ENCODE assay signal across 2 cellular contexts in genomic region chr17:80857721-80858171, GRCh38.
TF ChIP-seq lines count a peak whose summit lies in the region.

No MANE protein-coding gene starts in this region.

TF ChIP-seq in endothelial cell of umbilical vein, 7 proteins besides CTCF, POLR2A, EP300 and RAD21 (continued from another document):
- TF ChIP-seq JUN (IDR thresholded peaks at IDR 0.05; ENCODE audit: borderline replicate concordance, insufficient read depth, insufficient read length, low read depth) (no peak), EZH2 (IDR thresholded peaks at IDR 0.05; ENCODE audit: borderline replicate concordance, low read depth, low read length, severe bottlenecking) (no peak), MYC (IDR thresholded peaks at IDR 0.05; ENCODE audit: low read depth, low read length) (no peak)

TF ChIP-seq in HEK293T, 16 proteins besides CTCF, POLR2A, EP300 and RAD21 (continued from another document):
- no peak for TF ChIP-seq LEF1 (IDR thresholded peaks at IDR 0.05; ENCODE audit: borderline replicate concordance)
- TF ChIP-seq HDGF (IDR thresholded peaks at IDR 0.05; ENCODE audit: borderline replicate concordance), result no peak
- TF ChIP-seq SP1 (IDR thresholded peaks at IDR 0.05), result no peak
